Comparison of ENCODE assay signal across 8 cellular contexts in genomic region chr17:42673885-42674754, GRCh38. TPM values are rescaled to one million over a fixed set of nuclear protein-coding genes. Genes with fewer than 3 reads are reported as not detected.
DNase-seq lines count a peak whose midpoint lies in the region; ATAC-seq, FAIRE-seq and TF ChIP-seq lines count a peak whose summit lies in the region.

No MANE protein-coding gene starts in this region.

- CTCF ChIA-PET in A549 (lab: Yijun Ruan, JAX), result interaction anchor here (0.5 to 15.7 kb wide), 27 partner anchors 9 to 310 kb away, joined by 3 to 394 read pairs (median 4); partner anchors contain the start of genes PSMC3IP, RETREG3, TUBG1 and TUBG2
- CTCF ChIA-PET in naive thymus-derived CD4-positive, alpha-beta T cell (lab: Charles Lee), result no interaction called here

- TF ChIP-seq CTCF in A549 (IDR thresholded peaks at IDR 0.05), result peak; percentile 50
- TF ChIP-seq CTCF in GM12865 (IDR thresholded peaks at IDR 0.05; ENCODE audit: insufficient read depth, low read depth, low read length, missing control alignments), result peak; percentile 77
- peak; percentile 35 for TF ChIP-seq CTCF in epithelial cell of esophagus (IDR thresholded peaks at IDR 0.05; ENCODE audit: insufficient read depth, low read depth, low read length, missing control alignments)

- no peak for FAIRE-seq in A549 (lab: Jason Lieb, UNC)

- H3K36me3 ChIP-seq in naive thymus-derived CD4-positive, alpha-beta T cell (ENCODE audit: control insufficient read depth in 2 of 3, insufficient read depth in 3 of 3, low read length in 3 of 3), result no peaks in the 10 kb centered on the region

- peaks cover 40% of the 10 kb centered on the region for H3K4me1 ChIP-seq in A549
- peaks cover 25 to 50% of the 10 kb centered on the region in 2 donors for H3K4me1 ChIP-seq in naive thymus-derived CD4-positive, alpha-beta T cell (ENCODE audit: control insufficient read depth in 2 of 2, insufficient read depth in 2 of 2, low read length in 2 of 2)

- WGBS in A549 (ENCODE audit: missing lambda C conversion rate), result 32% methylated on average over 27 of the region's 32 CpGs

- H3K4me1 Mint-ChIP-seq in naive thymus-derived CD4-positive, alpha-beta T cell, result peaks cover 7 to 51% (median 40%) of the 10 kb centered on the region in 7 donors

- H3K4me3 ChIP-seq in A549, result peak overlapping the region; percentile 87
- peak overlapping the region; percentile 96 for H3K4me3 ChIP-seq in GM12865 (ENCODE audit: low read depth, low read length)
- peak overlapping the region; percentile 95 for H3K4me3 ChIP-seq in epithelial cell of esophagus (ENCODE audit: low read length)
- no peak overlapping the region for H3K4me3 ChIP-seq in naive thymus-derived CD4-positive, alpha-beta T cell (ENCODE audit: low read length)

- peak overlapping the region in 1 of 9 donors; percentile 48 for H3K27ac Mint-ChIP-seq in naive thymus-derived CD4-positive, alpha-beta T cell

- peak overlapping the region; percentile 30 to 95; a peak in 5 of 6 replicates for H3K27ac ChIP-seq in A549
- no peak overlapping the region for H3K27ac ChIP-seq in naive thymus-derived CD4-positive, alpha-beta T cell (ENCODE audit: low read depth, low read length)

- H3K27me3 ChIP-seq in naive thymus-derived CD4-positive, alpha-beta T cell (ENCODE audit: control insufficient read depth in 2 of 2, insufficient read depth in 2 of 2, low read length in 2 of 2), result peaks cover 0 to 36% of the 10 kb centered on the region in 2 donors

- no peaks in the 10 kb centered on the region for H3K9me3 Mint-ChIP-seq in naive thymus-derived CD4-positive, alpha-beta T cell

- intact Hi-C loops in naive thymus-derived CD4-positive, alpha-beta T cell (cut with micrococcal nuclease), result loop anchor here in 1 of 2 donors (10.0 kb wide), 1 partner anchor 359 kb away; no protein-coding TSS in a partner anchor

- H3K36me3 Mint-ChIP-seq in naive thymus-derived CD4-positive, alpha-beta T cell, result no peaks in the 10 kb centered on the region

- POLR2A ChIA-PET in A549 (lab: Yijun Ruan, JAX), result interaction anchor here (1.1 to 1.6 kb wide), 3 partner anchors 15 to 65 kb away, joined by 3 to 7 read pairs (median 7); partner anchors contain the start of genes RETREG3, TUBG1 and TUBG2
- POLR2A ChIA-PET in naive thymus-derived CD4-positive, alpha-beta T cell (lab: Charles Lee), result interaction anchor here (0.6 to 1.1 kb wide), 2 partner anchors 65 to 74 kb away, joined by 3 to 4 read pairs; partner anchors contain the start of genes RETREG3 and TUBG1

- peak; percentile 34 to 46; a peak in 4 of 5 replicates for TF ChIP-seq RAD21 in A549 (conservative IDR thresholded peaks at IDR 0.05 in 1 of 2, IDR thresholded peaks at IDR 0.05 in 1 of 2)

- no peaks in the 10 kb centered on the region for H3K9me3 ChIP-seq in A549
- no peaks in the 10 kb centered on the region for H3K9me3 ChIP-seq in naive thymus-derived CD4-positive, alpha-beta T cell (ENCODE audit: control insufficient read depth in 2 of 3, low read length in 3 of 3)

- peak overlapping the region; percentile 99 for H3K4me2 ChIP-seq in A549

- TF ChIP-seq POLR2A in A549 (IDR thresholded peaks at IDR 0.05; ENCODE audit: low read length), result no peak

- no peak for TF ChIP-seq EP300 in A549 (IDR thresholded peaks at IDR 0.05)

- peak; percentile 66 to 95 for DNase-seq in A549 (ENCODE audit: low read depth in 1 of 2, low spot score in 1 of 2)
- DNase-seq in GM12865 (ENCODE audit: low read depth), result peak; percentile 79
- peak; percentile 71 for DNase-seq in RPMI8226
- peak; percentile 37 for DNase-seq in epithelial cell of esophagus (ENCODE audit: low read depth)
- DNase-seq in naive thymus-derived CD4-positive, alpha-beta T cell, result no peak
- DNase-seq in GOT3 (lab: John Stamatoyannopoulos, UW), result no peak
- DNase-seq in middle frontal gyrus (ENCODE audit: extremely low spot score, low spot score), result no peak
- DNase-seq in occipital lobe (lab: John Stamatoyannopoulos, UW), result no peak

- peak overlapping the region in 9 of 10 donors; percentile 34 to 94 (median 58) for H3K4me3 Mint-ChIP-seq in naive thymus-derived CD4-positive, alpha-beta T cell

- peaks cover 24 to 64% (median 30%) of the 10 kb centered on the region in 5 donors for H3K27me3 Mint-ChIP-seq in naive thymus-derived CD4-positive, alpha-beta T cell

- ATAC-seq in A549, result peak in 1 of 2 experiments; percentile 50; a peak in 3 of 6 replicates
- no peak for ATAC-seq in naive thymus-derived CD4-positive, alpha-beta T cell

TF ChIP-seq in A549, 52 proteins besides CTCF, POLR2A, EP300 and RAD21:
- TF ChIP-seq JUN (IDR thresholded peaks at IDR 0.05) (no peak), SMC3 (IDR thresholded peaks at IDR 0.05) (peak; percentile 39), ZNF302 (CRISPR knock-in tag; IDR thresholded peaks at IDR 0.05) (no peak), TP53 (CRISPR knock-in tag; IDR thresholded peaks at IDR 0.05) (no peak), CEBPB (IDR thresholded peaks at IDR 0.05) (peak; percentile 50 to 84; a peak in 3 of 4 replicates), CBX2 (IDR thresholded peaks at IDR 0.05; ENCODE audit: borderline replicate concordance, low read depth) (no peak), RARB (CRISPR knock-in tag; IDR thresholded peaks at IDR 0.05) (no peak), NFE2L2 (conservative IDR thresholded peaks at IDR 0.05; ENCODE audit: low read length) (no peak), FOSB (CRISPR knock-in tag; IDR thresholded peaks at IDR 0.05) (no peak), ZFP36 (IDR thresholded peaks at IDR 0.05; ENCODE audit: borderline replicate concordance, partially characterized antibody) (no peak), HES2 (IDR thresholded peaks at IDR 0.05) (no peak), TFCP2L1 (CRISPR knock-in tag; IDR thresholded peaks at IDR 0.05) (no peak)

RNA-seq across cellular contexts. Expression of gene PLEKHH3, which starts 2.7 kb away (rescaled TPM):
- polyA plus RNA-seq in A549 (2011; rRNA removed) (5.3 and 5.5 TPM in 2 replicates), A549 (2017; fragmentation: RNase III; extraction: RNeasy Plus Mini Kit Qiagen cat#74134 plus additional on column Dnase treatment) (12.3 to 15.5 TPM (median 14.0 TPM) in 3 replicates)
- 13.8 and 18.8 TPM in 2 replicates for polyA plus RNA-seq in A549 (2012; cell fraction: cytosol; rRNA removed)
- 31.7 and 42.1 TPM in 2 replicates for polyA plus RNA-seq in A549 (2012; cell fraction: nucleus; rRNA removed)
- 2.3 and 2.5 TPM in 2 replicates for polyA minus RNA-seq in A549 (2011; rRNA and poly(A)+ RNA removed)
- total RNA-seq in naive thymus-derived CD4-positive, alpha-beta T cell, result 1 to 10 TPM in 2 of 5 experiments, under 1 TPM in 1, not detected in 2; 0.89 to 1.6 (median 1.1) TPM
- not detected for polyA plus RNA-seq in naive thymus-derived CD4-positive, alpha-beta T cell
- 2.8 TPM for total RNA-seq in occipital lobe

RNA-seq across cellular contexts. Expression of gene CCR10, which starts 7.5 kb away (rescaled TPM):
- polyA plus RNA-seq in A549 (2011; rRNA removed), result 0.19 and 0.23 TPM in 2 replicates
- polyA plus RNA-seq in A549 (2012; cell fraction: cytosol; rRNA removed), result 0.63 and 0.93 TPM in 2 replicates
- polyA plus RNA-seq in A549 (2012; cell fraction: nucleus; rRNA removed), result 2.0 and 3.4 TPM in 2 replicates
- 0.59 to 0.73 TPM (median 0.66 TPM) in 3 replicates for polyA plus RNA-seq in A549 (2017; fragmentation: RNase III; extraction: RNeasy Plus Mini Kit Qiagen cat#74134 plus additional on column Dnase treatment)
- 0.37 TPM in 1 of 2 replicates, not detected in the other for polyA minus RNA-seq in A549 (2011; rRNA and poly(A)+ RNA removed)
- 1 to 10 TPM in 2 of 5 experiments, under 1 TPM in 3; 0.56 to 1.7 (median 0.67) TPM for total RNA-seq in naive thymus-derived CD4-positive, alpha-beta T cell
- polyA plus RNA-seq in naive thymus-derived CD4-positive, alpha-beta T cell, result under 1 TPM; 0.22 to 0.44 TPM
- total RNA-seq in occipital lobe, result 0.47 TPM

RNA-seq across cellular contexts. Expression of gene CNTNAP1, which starts 8.2 kb away (rescaled TPM):
- polyA plus RNA-seq in A549 (2011; rRNA removed) (8.2 and 8.8 TPM in 2 replicates), A549 (2017; fragmentation: RNase III; extraction: RNeasy Plus Mini Kit Qiagen cat#74134 plus additional on column Dnase treatment) (6.3 to 7.1 TPM (median 7.1 TPM) in 3 replicates)
- 8.7 and 9.5 TPM in 2 replicates for polyA plus RNA-seq in A549 (2012; cell fraction: cytosol; rRNA removed)
- 55.8 and 61.8 TPM in 2 replicates for polyA plus RNA-seq in A549 (2012; cell fraction: nucleus; rRNA removed)
- polyA minus RNA-seq in A549 (2011; rRNA and poly(A)+ RNA removed), result 6.1 and 7.4 TPM in 2 replicates
- total RNA-seq in naive thymus-derived CD4-positive, alpha-beta T cell, result 1 to 10 TPM in 4 of 5 experiments, under 1 TPM in 1; 0.92 to 2.4 (median 2.1) TPM
- polyA plus RNA-seq in naive thymus-derived CD4-positive, alpha-beta T cell, result under 1 TPM; 0.04 to 0.86 TPM
- total RNA-seq in occipital lobe, result 7.5 TPM

RNA-seq across cellular contexts. Expression of gene TUBG2, which starts 15.0 kb away (rescaled TPM):
- polyA plus RNA-seq in A549 (2011; rRNA removed), result 14.9 and 18.6 TPM in 2 replicates
- polyA plus RNA-seq in A549 (2012; cell fraction: cytosol; rRNA removed), result 28.3 and 31.4 TPM in 2 replicates
- 136 and 148 TPM in 2 replicates for polyA plus RNA-seq in A549 (2012; cell fraction: nucleus; rRNA removed)
- polyA plus RNA-seq in A549 (2017; fragmentation: RNase III; extraction: RNeasy Plus Mini Kit Qiagen cat#74134 plus additional on column Dnase treatment), result 27.1 to 36.1 TPM (median 30.6 TPM) in 3 replicates
- polyA minus RNA-seq in A549 (2011; rRNA and poly(A)+ RNA removed), result 8.6 and 13.8 TPM in 2 replicates
- 10 to 100 TPM in 4 of 5 experiments, 1 to 10 TPM in 1; 9.0 to 20.3 (median 15.3) TPM for total RNA-seq in naive thymus-derived CD4-positive, alpha-beta T cell
- 1 to 10 TPM; 4.9 to 8.7 TPM for polyA plus RNA-seq in naive thymus-derived CD4-positive, alpha-beta T cell
- 9.4 TPM for total RNA-seq in occipital lobe

Comparison
In these comparisons a context has a peak if more than half of its experiments do, and no peak if none do; other contexts are left out.
1. DNase-seq: peak in A549 (2 of 2), GM12865 (single experiment), RPMI8226 (single experiment) and epithelial cell of esophagus (single experiment); none in naive thymus-derived CD4-positive, alpha-beta T cell (0 of 9), GOT3 (single experiment), middle frontal gyrus (single experiment) and occipital lobe (single experiment).
2. Peak in every context shown above with its lines, with median percentiles within 50 percentile points of each other: CTCF ChIP-seq.